ENCODE assay signal across 1 cellular context in genomic region chr12:18696971-18697602, GRCh38.
TF ChIP-seq lines count a peak whose summit lies in the region.

No MANE protein-coding gene starts in this region.

TF ChIP-seq in K562, 482 proteins besides CTCF, POLR2A, EP300 and RAD21 (continued from another document):
- no peak for TF ChIP-seq ZBTB40 (IDR thresholded peaks at IDR 0.05)
- TF ChIP-seq ZBTB40 (CRISPR knock-in tag; IDR thresholded peaks at IDR 0.05): no peak
- TF ChIP-seq ZNF785 (CRISPR knock-in tag; IDR thresholded peaks at IDR 0.05): no peak
- TF ChIP-seq KDM5B (IDR thresholded peaks at IDR 0.05; ENCODE audit: insufficient replicate concordance, low read depth, low read length): no peak
- TF ChIP-seq ZNF445 (CRISPR knock-in tag; IDR thresholded peaks at IDR 0.05; ENCODE audit: low read depth): no peak
- no peak for TF ChIP-seq KDM1A (IDR thresholded peaks at IDR 0.05)
- no peak for TF ChIP-seq ZNF12 (CRISPR knock-in tag; IDR thresholded peaks at IDR 0.05)
- TF ChIP-seq RFX1 (IDR thresholded peaks at IDR 0.05): no peak
- TF ChIP-seq ZC3H8 (IDR thresholded peaks at IDR 0.05): no peak
- TF ChIP-seq YBX1 (IDR thresholded peaks at IDR 0.05): no peak
- no peak for TF ChIP-seq ZNF507 (tag; conservative IDR thresholded peaks at IDR 0.05)
- no peak for TF ChIP-seq ZNF224 (CRISPR knock-in tag; IDR thresholded peaks at IDR 0.05)
- no peak for TF ChIP-seq DACH1 (IDR thresholded peaks at IDR 0.05; ENCODE audit: partially characterized antibody)
- no peak for TF ChIP-seq USF1 (CRISPR knock-in tag; IDR thresholded peaks at IDR 0.05)
- no peak for TF ChIP-seq PML (IDR thresholded peaks at IDR 0.05; ENCODE audit: low read length)
- TF ChIP-seq ARID1B (IDR thresholded peaks at IDR 0.05): peak; percentile 90
- TF ChIP-seq FOXK1 (CRISPR knock-in tag; IDR thresholded peaks at IDR 0.05; ENCODE audit: borderline replicate concordance): no peak
- TF ChIP-seq PREB (CRISPR knock-in tag; IDR thresholded peaks at IDR 0.05): no peak
- TF ChIP-seq MTA1 (IDR thresholded peaks at IDR 0.05; ENCODE audit: borderline replicate concordance): no peak
- TF ChIP-seq CBFA2T3 (IDR thresholded peaks at IDR 0.05): peak; percentile 69
- no peak for TF ChIP-seq ELF4 (CRISPR knock-in tag; IDR thresholded peaks at IDR 0.05)
- no peak for TF ChIP-seq SIRT6 (IDR thresholded peaks at IDR 0.05; ENCODE audit: low read depth, low read length)
- TF ChIP-seq JUNB (CRISPR knock-in tag; conservative IDR thresholded peaks at IDR 0.05): no peak
TF ChIP-seq in K562: peak in this region for 14.
